17 cellular contexts compared by ENCODE assay signal in genomic region chr4:14880805-14881204, GRCh38.
"Had no signal": no experiment of that assay in that cellular context is flagged by ENCODE, and none has a peak within 500 bp of the region (broad histone marks: within the 10 kb centered on the region; RNA-seq: fewer than 3 reads in every experiment).

No MANE protein-coding gene starts in this region.

- H3K27ac ChIP-seq: lower lobe of right lung, prostate gland, tibial artery had no signal

- H3K4me1 ChIP-seq: prostate gland had no signal

- ATAC-seq: left lobe of liver; lower lobe of right lung; natural killer cell; stimulated activated naive CD8-positive, alpha-beta T cell treated with anti-CD3 and anti-CD28 coated beads, Interleukin-15, Interleukin-2, amounts not matched to agents 100 U/mL and 50 U/mL, for 24 hours had no signal

- H3K27me3 ChIP-seq: tibial artery had no signal

- H3K9me3 ChIP-seq: lower lobe of right lung, prostate gland, tibial artery had no signal

- H3K4me3 ChIP-seq: lower lobe of right lung, prostate gland, tibial artery had no signal

- H3K36me3 ChIP-seq: lower lobe of right lung, prostate gland, tibial artery had no signal

- DNase-seq: activated B cell treated with CpG ODN at 0.5 μM for 24 hours; activated CD4-positive, alpha-beta T cell treated with anti-CD3 and anti-CD28 coated beads for 4 hours; activated CD4-positive, alpha-beta T cell treated with anti-CD3 and anti-CD28 coated beads, Interleukin-2, amount 50 U/mL, for 48 hours; activated naive CD4-positive, alpha-beta T cell treated with Interleukin-2 at 50 U/mL for 16 hours; activated naive CD8-positive, alpha-beta T cell treated with anti-CD3 and anti-CD28 coated beads for 36 hours; activated T-cell treated with anti-CD3 and anti-CD28 coated beads, Interleukin-2, amount 50 U/mL, for 48 hours; central memory CD4-positive, alpha-beta T cell; effector memory CD4-positive, alpha-beta T cell; kidney; lower lobe of right lung; natural killer cell; stimulated activated CD4-positive, alpha-beta T cell treated with anti-CD3 and anti-CD28 coated beads, Interleukin-4, amount 100 ng/mL, for 24 hours; stimulated activated naive CD8-positive, alpha-beta T cell treated with anti-CD3 and anti-CD28 coated beads, Interleukin-15, Interleukin-2, amounts not matched to agents 100 U/mL and 50 U/mL, for 24 hours; T1000; tibial artery had no signal
